Comparison of ENCODE assay signal across 19 cellular contexts in genomic region chr20:55583036-55583435, GRCh38.
DNase-seq lines count a peak whose midpoint lies in the region; ATAC-seq and TF ChIP-seq lines count a peak whose summit lies in the region.
"Had no signal": no experiment of that assay in that cellular context is flagged by ENCODE, and none has a peak within 500 bp of the region (broad histone marks: within the 10 kb centered on the region; RNA-seq: fewer than 3 reads in every experiment).

No MANE protein-coding gene starts in this region.

- 100% methylated on average over 1 of the region's 1 CpG for WGBS in mammary epithelial cell (ENCODE audit: low coverage, missing lambda C conversion rate)
- 96% methylated on average over 1 of the region's 1 CpG for WGBS in smooth muscle cell (ENCODE audit: low lambda C conversion rate)

- H3K9me3 ChIP-seq in mammary epithelial cell (replicated peaks; ENCODE audit: insufficient read depth, low read length) (no peaks in the 10 kb centered on the region), breast epithelium (no peaks in the 10 kb centered on the region), smooth muscle cell (replicated peaks; ENCODE audit: low read depth) (no peaks in the 10 kb centered on the region)
- H3K9me3 ChIP-seq: BLaER1, Caco-2 had no signal

- H3F3A ChIP-seq in smooth muscle cell (ENCODE audit: low read depth), result no peaks in the 10 kb centered on the region

- no peak overlapping the region for H3K4me2 ChIP-seq in mammary epithelial cell (ENCODE audit: insufficient read depth, low read depth, low read length)
- H3K4me2 ChIP-seq in smooth muscle cell, result no peak overlapping the region
- H3K4me2 ChIP-seq: BLaER1, GM23338 had no signal

- no peak for DNase-seq in mammary epithelial cell
- DNase-seq in breast epithelium (ENCODE audit: low spot score in 2 of 2), result no peak
- no peak for DNase-seq in epithelial cell of prostate (ENCODE audit: low read depth, low spot score)
- no peak for DNase-seq in smooth muscle cell (lab: John Stamatoyannopoulos, UW; ENCODE audit: unreplicated experiment)
- DNase-seq in NCI-H69 (lab: John Stamatoyannopoulos, UW), result no peak
- DNase-seq in left colon, result no peak
- DNase-seq: Caco-2; CD4-positive, CD25-positive, alpha-beta regulatory T cell; CD8-positive, alpha-beta T cell; DMS79; EL; GDM1; H9 had no signal

- dilution Hi-C loops in mammary epithelial cell (cut with HindIII; ENCODE audit: low sequenced_read_pairs), result no loop called here

- TF ChIP-seq CTCF in mammary epithelial cell (conservative IDR thresholded peaks at IDR 0.05 in 1 of 2, IDR thresholded peaks at IDR 0.05 in 1 of 2; ENCODE audit: extremely low read depth in 1 of 2, insufficient read depth in 1 of 2, low read depth in 1 of 2, low read length in 2 of 2) (no peak), breast epithelium (IDR thresholded peaks at IDR 0.05) (no peak), smooth muscle cell (IDR thresholded peaks at IDR 0.05; ENCODE audit: borderline replicate concordance, insufficient read depth, poor library complexity, severe bottlenecking) (no peak)

- H4K20me1 ChIP-seq in mammary epithelial cell (ENCODE audit: insufficient read depth, low read length) (no peaks in the 10 kb centered on the region), smooth muscle cell (ENCODE audit: low read depth) (no peaks in the 10 kb centered on the region)
- H4K20me1 ChIP-seq: BLaER1 had no signal

- ATAC-seq in SK-N-SH treated with all-trans-retinoic acid at 6 μM for 48 hours (no peak), left colon (no peak)
- ATAC-seq: CD8-positive, alpha-beta T cell; GM23338; HCT116 had no signal

- BruUV-seq in mammary epithelial cell (replicated peaks; lab: Mats Ljungman, UMichigan), result no TSS peak

- no peak overlapping the region for H3K4me3 ChIP-seq in mammary epithelial cell (replicated peaks in 1 of 3; ENCODE audit: insufficient read depth in 1 of 3, low read depth in 2 of 3, low read length in 3 of 3)
- H3K4me3 ChIP-seq in breast epithelium, result no peak overlapping the region
- H3K4me3 ChIP-seq in smooth muscle cell, result no peak overlapping the region
- H3K4me3 ChIP-seq: BLaER1, GM23338 had no signal

- TF ChIP-seq POLR2A in breast epithelium (IDR thresholded peaks at IDR 0.05), result no peak

- intact Hi-C loops in mammary epithelial cell (cut with micrococcal nuclease), result no loop called here
- intact Hi-C loops in breast epithelium (cut with DNase I; ENCODE audit: low total_unique reads), result no loop called here
- intact Hi-C loops in left colon (cut with DNase I, micrococcal nuclease), result no loop called here

- H3K27me3 ChIP-seq in mammary epithelial cell (ENCODE audit: insufficient read depth, low read length) (no peaks in the 10 kb centered on the region), breast epithelium (no peaks in the 10 kb centered on the region), smooth muscle cell (ENCODE audit: low read depth) (no peaks in the 10 kb centered on the region)
- H3K27me3 ChIP-seq: BLaER1 had no signal

- H3K27ac ChIP-seq in mammary epithelial cell (ENCODE audit: insufficient read depth, low read depth, low read length) (no peak overlapping the region), breast epithelium (no peak overlapping the region), epithelial cell of prostate (peak overlapping the region; percentile 25), smooth muscle cell (ENCODE audit: low read depth) (no peak overlapping the region)
- H3K27ac ChIP-seq: 22Rv1, BLaER1, C4-2B had no signal

- H2AFZ ChIP-seq in mammary epithelial cell (ENCODE audit: low read depth, low read length) (peak overlapping the region; percentile 1), smooth muscle cell (ENCODE audit: low read depth) (peak overlapping the region; percentile 31)
- H2AFZ ChIP-seq: GM23338 had no signal

- H3K4me1 ChIP-seq in mammary epithelial cell (ENCODE audit: insufficient read depth, low read length) (peaks cover 23% of the 10 kb centered on the region), breast epithelium (no peaks in the 10 kb centered on the region), smooth muscle cell (ENCODE audit: low read depth) (no peaks in the 10 kb centered on the region)
- H3K4me1 ChIP-seq: BLaER1, Caco-2 had no signal

- CTCF ChIA-PET in mammary epithelial cell (lab: Charles Lee; ENCODE audit: low non-redundant PET), result no interaction called here

- H3K36me3 ChIP-seq in mammary epithelial cell (ENCODE audit: insufficient read depth, low read length) (no peaks in the 10 kb centered on the region), breast epithelium (no peaks in the 10 kb centered on the region), smooth muscle cell (ENCODE audit: low read depth) (no peaks in the 10 kb centered on the region)
- H3K36me3 ChIP-seq: BLaER1 had no signal

- H3K79me2 ChIP-seq in mammary epithelial cell (ENCODE audit: insufficient read depth, low read length) (no peaks in the 10 kb centered on the region), smooth muscle cell (ENCODE audit: low read depth) (no peaks in the 10 kb centered on the region)

- H3K9ac ChIP-seq in mammary epithelial cell (ENCODE audit: insufficient read depth, low read length) (no peak overlapping the region), smooth muscle cell (ENCODE audit: low read depth) (no peak overlapping the region)
- H3K9ac ChIP-seq: BLaER1 had no signal

- in situ Hi-C loops in mammary epithelial cell (cut with MboI; ENCODE audit: low sequenced_read_pairs in 2 of 2), result no loop called here

TF ChIP-seq in SK-N-SH treated with all-trans-retinoic acid at 6 μM for 48 hours, 23 proteins besides CTCF, POLR2A, EP300 and RAD21:
- TF ChIP-seq ZNF70 (CRISPR knock-in tag; IDR thresholded peaks at IDR 0.05), result no peak
- no peak for TF ChIP-seq ZNF8 (CRISPR knock-in tag; IDR thresholded peaks at IDR 0.05)
- no peak for TF ChIP-seq RARB (CRISPR knock-in tag; IDR thresholded peaks at IDR 0.05)
- no peak for TF ChIP-seq SNAI2 (CRISPR knock-in tag; IDR thresholded peaks at IDR 0.05)
